In the genomic region with DNA sequence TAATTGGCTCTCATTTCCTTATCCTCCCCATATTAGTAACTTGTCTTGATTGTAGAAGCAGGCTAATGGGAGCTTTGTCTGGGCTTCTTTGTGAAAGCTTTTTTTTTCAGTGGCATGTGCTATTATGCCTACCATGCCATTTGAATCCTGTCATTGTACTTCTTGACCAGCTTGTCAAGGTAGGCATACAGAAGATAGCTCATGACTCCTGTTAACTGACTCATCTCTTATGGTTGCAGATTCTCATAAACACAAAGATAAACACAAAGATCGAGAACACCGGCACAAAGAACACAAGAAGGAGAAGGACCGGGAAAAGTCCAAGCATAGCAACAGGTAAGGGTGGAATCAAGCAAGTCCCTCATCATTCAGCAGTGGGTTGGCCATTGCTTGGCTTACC, we compare ENCODE assay signal across 18 cellular contexts.
"Had no signal": no experiment of that assay in that cellular context is flagged by ENCODE, and none has a peak within 500 bp of the region (broad histone marks: within the 10 kb centered on the region; RNA-seq: fewer than 3 reads in every experiment).

No MANE protein-coding gene starts in this region.

- H3K4me2 ChIP-seq: neural progenitor cell had no signal

- ATAC-seq: heart left ventricle; left lobe of liver; natural killer cell treated with Interleukin-12 subunit alpha and Interleukin-12 subunit beta and Interleukin-15 and Interleukin-18, amount 100 ng/mL, for 72 hours; pancreas; right cardiac atrium; stimulated activated memory B cell treated with anti-CD40 and anti-IgM and Interleukin-4, amounts not matched to agents 10 μg/mL and 1 μg/mL and 100 μg/mL, for 72 hours had no signal

- H3K9me3 ChIP-seq: colonic mucosa, heart left ventricle, pancreas, tibial artery had no signal

- H3K27ac ChIP-seq: colonic mucosa, heart left ventricle, neural progenitor cell, pancreas, tibial artery had no signal

- H3K36me3 ChIP-seq: colonic mucosa, pancreas had no signal

- H3K27ac Mint-ChIP-seq: natural killer cell treated with Interleukin-12 subunit alpha and Interleukin-12 subunit beta and Interleukin-15 and Interleukin-18, amount 100 ng/mL, for 72 hours; neural progenitor cell; progenitor cell of endocrine pancreas; stimulated activated memory B cell treated with anti-CD40 and anti-IgM and Interleukin-4, amounts not matched to agents 10 μg/mL and 1 μg/mL and 100 μg/mL, for 72 hours; stimulated activated naive CD8-positive, alpha-beta T cell treated with anti-CD3 and anti-CD28 coated beads, Interleukin-15, Interleukin-2, amounts not matched to agents 100 ng/mL and 50 ng/mL, for 24 hours had no signal

- H3K4me1 Mint-ChIP-seq: neural progenitor cell had no signal

- H2AFZ ChIP-seq: neural progenitor cell had no signal

- H3K9me3 Mint-ChIP-seq: natural killer cell treated with Interleukin-12 subunit alpha and Interleukin-12 subunit beta and Interleukin-15 and Interleukin-18, amount 100 ng/mL, for 72 hours; neural progenitor cell; stimulated activated memory B cell treated with anti-CD40 and anti-IgM and Interleukin-4, amounts not matched to agents 10 μg/mL and 1 μg/mL and 100 μg/mL, for 72 hours; stimulated activated naive CD8-positive, alpha-beta T cell treated with anti-CD3 and anti-CD28 coated beads, Interleukin-15, Interleukin-2, amounts not matched to agents 100 ng/mL and 50 ng/mL, for 24 hours had no signal

- H3K4me3 Mint-ChIP-seq: natural killer cell treated with Interleukin-12 subunit alpha and Interleukin-12 subunit beta and Interleukin-15 and Interleukin-18, amount 100 ng/mL, for 72 hours; neural progenitor cell; stimulated activated memory B cell treated with anti-CD40 and anti-IgM and Interleukin-4, amounts not matched to agents 10 μg/mL and 1 μg/mL and 100 μg/mL, for 72 hours; stimulated activated naive CD8-positive, alpha-beta T cell treated with anti-CD3 and anti-CD28 coated beads, Interleukin-15, Interleukin-2, amounts not matched to agents 100 ng/mL and 50 ng/mL, for 24 hours had no signal

- H3K9ac ChIP-seq: neural progenitor cell had no signal

- H3K27me3 ChIP-seq: colonic mucosa, heart left ventricle, neural progenitor cell, pancreas, tibial artery had no signal

- FAIRE-seq: frontal cortex, islet of Langerhans, pancreas had no signal

- DNase-seq: colonic mucosa; dermis blood vessel endothelial cell; heart left ventricle; hypothalamus; kidney glomerular epithelial cell; occipital lobe; pancreas; right cardiac atrium; stimulated activated CD4-positive, alpha-beta T cell treated with anti-CD3 and anti-CD28 coated beads, Interleukin-4, amount 100 ng/mL, for 1 hour; tibial artery had no signal

- H3K4me3 ChIP-seq: colonic mucosa, heart left ventricle, neural progenitor cell, pancreas, tibial artery had no signal

- H3K4me1 ChIP-seq: neural progenitor cell had no signal

- H3K27me3 Mint-ChIP-seq: natural killer cell treated with Interleukin-12 subunit alpha and Interleukin-12 subunit beta and Interleukin-15 and Interleukin-18, amount 100 ng/mL, for 72 hours; progenitor cell of endocrine pancreas; stimulated activated memory B cell treated with anti-CD40 and anti-IgM and Interleukin-4, amounts not matched to agents 10 μg/mL and 1 μg/mL and 100 μg/mL, for 72 hours; stimulated activated naive CD8-positive, alpha-beta T cell treated with anti-CD3 and anti-CD28 coated beads, Interleukin-15, Interleukin-2, amounts not matched to agents 100 ng/mL and 50 ng/mL, for 24 hours had no signal
